Comparison of ENCODE assay signal across 1 cellular context in the genomic region with DNA sequence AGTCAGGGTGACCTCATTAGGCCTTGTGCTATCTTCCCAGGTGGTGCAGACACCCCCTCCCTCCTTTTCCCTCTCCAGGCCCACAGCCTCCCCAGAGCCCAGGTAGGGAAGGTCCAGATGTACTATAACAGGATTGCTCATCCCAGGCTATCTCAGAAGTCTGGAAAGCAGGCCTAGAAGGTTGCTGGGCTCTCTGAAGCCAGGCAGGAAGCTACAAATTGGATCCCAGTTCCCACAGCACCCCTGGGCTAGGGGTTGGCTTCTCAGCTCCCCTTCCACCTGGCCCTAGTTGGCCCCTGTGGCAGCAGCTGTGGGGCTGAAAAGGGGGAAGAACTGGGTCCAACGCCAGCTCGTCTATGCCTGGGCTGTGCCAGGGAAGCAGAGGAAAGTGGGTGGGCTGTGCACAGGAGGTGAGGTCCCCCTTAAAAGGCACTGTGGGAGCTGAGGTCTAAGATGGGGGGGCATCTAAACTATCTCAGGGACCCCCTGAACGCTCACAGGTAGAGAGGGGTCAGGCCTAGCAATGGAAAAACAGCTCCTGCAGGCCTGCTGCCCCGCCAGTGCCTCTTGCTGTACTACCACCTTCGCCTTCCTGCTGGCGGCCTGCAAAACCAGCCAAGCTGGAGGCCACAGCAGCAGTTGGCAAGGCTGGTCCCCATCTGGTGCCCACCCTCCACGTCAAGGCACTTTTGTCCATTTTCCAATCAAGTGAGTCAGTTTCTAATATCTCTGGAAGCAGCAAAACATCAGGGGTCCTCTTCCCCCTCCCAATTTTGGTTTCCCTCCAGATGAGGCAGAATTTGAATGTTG.
TF ChIP-seq lines count a peak whose summit lies in the region.

No MANE protein-coding gene starts in this region.

TF ChIP-seq in K562, 482 proteins besides CTCF, POLR2A, EP300 and RAD21 (continued from another document):
- TF ChIP-seq, protein P1, sequence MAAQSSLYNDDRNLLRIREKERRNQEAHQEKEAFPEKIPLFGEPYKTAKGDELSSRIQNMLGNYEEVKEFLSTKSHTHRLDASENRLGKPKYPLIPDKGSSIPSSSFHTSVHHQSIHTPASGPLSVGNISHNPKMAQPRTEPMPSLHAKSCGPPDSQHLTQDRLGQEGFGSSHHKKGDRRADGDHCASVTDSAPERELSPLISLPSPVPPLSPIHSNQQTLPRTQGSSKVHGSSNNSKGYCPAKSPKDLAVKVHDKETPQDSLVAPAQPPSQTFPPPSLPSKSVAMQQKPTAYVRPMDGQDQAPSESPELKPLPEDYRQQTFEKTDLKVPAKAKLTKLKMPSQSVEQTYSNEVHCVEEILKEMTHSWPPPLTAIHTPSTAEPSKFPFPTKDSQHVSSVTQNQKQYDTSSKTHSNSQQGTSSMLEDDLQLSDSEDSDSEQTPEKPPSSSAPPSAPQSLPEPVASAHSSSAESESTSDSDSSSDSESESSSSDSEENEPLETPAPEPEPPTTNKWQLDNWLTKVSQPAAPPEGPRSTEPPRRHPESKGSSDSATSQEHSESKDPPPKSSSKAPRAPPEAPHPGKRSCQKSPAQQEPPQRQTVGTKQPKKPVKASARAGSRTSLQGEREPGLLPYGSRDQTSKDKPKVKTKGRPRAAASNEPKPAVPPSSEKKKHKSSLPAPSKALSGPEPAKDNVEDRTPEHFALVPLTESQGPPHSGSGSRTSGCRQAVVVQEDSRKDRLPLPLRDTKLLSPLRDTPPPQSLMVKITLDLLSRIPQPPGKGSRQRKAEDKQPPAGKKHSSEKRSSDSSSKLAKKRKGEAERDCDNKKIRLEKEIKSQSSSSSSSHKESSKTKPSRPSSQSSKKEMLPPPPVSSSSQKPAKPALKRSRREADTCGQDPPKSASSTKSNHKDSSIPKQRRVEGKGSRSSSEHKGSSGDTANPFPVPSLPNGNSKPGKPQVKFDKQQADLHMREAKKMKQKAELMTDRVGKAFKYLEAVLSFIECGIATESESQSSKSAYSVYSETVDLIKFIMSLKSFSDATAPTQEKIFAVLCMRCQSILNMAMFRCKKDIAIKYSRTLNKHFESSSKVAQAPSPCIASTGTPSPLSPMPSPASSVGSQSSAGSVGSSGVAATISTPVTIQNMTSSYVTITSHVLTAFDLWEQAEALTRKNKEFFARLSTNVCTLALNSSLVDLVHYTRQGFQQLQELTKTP (IDR thresholded peaks at IDR 0.05; ENCODE audit: low read depth in 1 of 2, partially characterized antibody in 2 of 2) = no peak
- TF ChIP-seq JUND (IDR thresholded peaks at IDR 0.05; ENCODE audit: borderline replicate concordance, low read depth, low read length) (no peak), JUND (tag; IDR thresholded peaks at IDR 0.05; ENCODE audit: borderline replicate concordance, low read depth, low read length) (no peak), ZC3H4 (CRISPR knock-in tag; IDR thresholded peaks at IDR 0.05; ENCODE audit: borderline replicate concordance) (0 out of 2 replicates have a peak, but pooled peaks have one; percentile 46), ARID1B (IDR thresholded peaks at IDR 0.05) (no peak), BMI1 (IDR thresholded peaks at IDR 0.05; ENCODE audit: low read length) (no peak), ASH1L (IDR thresholded peaks at IDR 0.05; ENCODE audit: borderline replicate concordance, low read depth, partially characterized antibody) (no peak), HNRNPLL (IDR thresholded peaks at IDR 0.05; ENCODE audit: low read depth, low read length, poor library complexity, severe bottlenecking) (peak; percentile 42), ZBTB7A (IDR thresholded peaks at IDR 0.05; ENCODE audit: borderline replicate concordance, control insufficient read depth, low read depth, low read length) (no peak), FOXA3 (CRISPR knock-in tag; conservative IDR thresholded peaks at IDR 0.05 in 1 of 2, IDR thresholded peaks at IDR 0.05 in 1 of 2) (peak in 1 of 2 experiments; percentile 74; a peak in 2 of 4 replicates), KLF1 (tag; IDR thresholded peaks at IDR 0.05) (no peak), XRCC4 (IDR thresholded peaks at IDR 0.05; ENCODE audit: extremely low read depth, insufficient read depth, insufficient read length) (no peak)
- TF ChIP-seq, protein P2, sequence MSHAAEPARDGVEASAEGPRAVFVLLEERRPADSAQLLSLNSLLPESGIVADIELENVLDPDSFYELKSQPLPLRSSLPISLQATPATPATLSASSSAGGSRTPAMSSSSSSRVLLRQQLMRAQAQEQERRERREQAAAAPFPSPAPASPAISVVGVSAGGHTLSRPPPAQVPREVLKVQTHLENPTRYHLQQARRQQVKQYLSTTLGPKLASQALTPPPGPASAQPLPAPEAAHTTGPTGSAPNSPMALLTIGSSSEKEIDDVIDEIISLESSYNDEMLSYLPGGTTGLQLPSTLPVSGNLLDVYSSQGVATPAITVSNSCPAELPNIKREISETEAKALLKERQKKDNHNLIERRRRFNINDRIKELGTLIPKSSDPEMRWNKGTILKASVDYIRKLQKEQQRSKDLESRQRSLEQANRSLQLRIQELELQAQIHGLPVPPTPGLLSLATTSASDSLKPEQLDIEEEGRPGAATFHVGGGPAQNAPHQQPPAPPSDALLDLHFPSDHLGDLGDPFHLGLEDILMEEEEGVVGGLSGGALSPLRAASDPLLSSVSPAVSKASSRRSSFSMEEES (CRISPR knock-in tag; IDR thresholded peaks at IDR 0.05) = no peak
